In genomic region chrX:138711399-138712347, GRCh38 we compare ENCODE assay signal across 9 cellular contexts. TPM values are rescaled to one million over a fixed set of nuclear protein-coding genes. Genes with fewer than 3 reads are reported as not detected.
A peak's percentile ranks its signal among the peaks of the same experiment; 100 is the strongest.
DNase-seq lines count a peak whose midpoint lies in the region; ATAC-seq and TF ChIP-seq lines count a peak whose summit lies in the region.
"Had no signal": no experiment of that assay in that cellular context is flagged by ENCODE, and none has a peak within 500 bp of the region (broad histone marks: within the 10 kb centered on the region; RNA-seq: fewer than 3 reads in every experiment).

Gene FGF13 (minus strand): TSS chrX:138711717. CDS start chrX:138711003, 714 bp downstream.

- in situ Hi-C loops in mammary epithelial cell (cut with MboI; ENCODE audit: low sequenced_read_pairs in 2 of 2) (no loop called here), transverse colon (cut with MboI; ENCODE audit: low pct_ligation_motif_present in 1 of 4, low pct_unique_long_range_greater_than_20kb in 1 of 4, low sequenced_read_pairs in 3 of 4) (no loop called here)

- peak within 1 kb of the TSS; percentile 23 for H3K4me2 ChIP-seq in mammary epithelial cell (ENCODE audit: insufficient read depth, low read depth, low read length)

- peak in 1 of 2 donors; percentile 25 for TF ChIP-seq CTCF in mammary epithelial cell (conservative IDR thresholded peaks at IDR 0.05 in 1 of 2, IDR thresholded peaks at IDR 0.05 in 1 of 2; ENCODE audit: extremely low read depth in 1 of 2, insufficient read depth in 1 of 2, low read depth in 1 of 2, low read length in 2 of 2)
- TF ChIP-seq CTCF in right lobe of liver (IDR thresholded peaks at IDR 0.05), result peak in 3 of 4 donors; percentile 8 to 21 (median 8)
- peak in 1 of 5 experiments; percentile 12 for TF ChIP-seq CTCF in transverse colon (IDR thresholded peaks at IDR 0.05)
- no peak for TF ChIP-seq CTCF in natural killer cell (IDR thresholded peaks at IDR 0.05)

- H3K36me3 Mint-ChIP-seq in natural killer cell, result no peaks in the 10 kb centered on the region

- no peaks in the 10 kb centered on the region for H3K4me1 Mint-ChIP-seq in natural killer cell

- H3K27ac ChIP-seq in mammary epithelial cell (ENCODE audit: insufficient read depth, low read depth, low read length) (no peak within 1 kb of the TSS), right lobe of liver (no peak within 1 kb of the TSS), transverse colon (peak within 1 kb of the TSS in 3 of 4 donors; percentile 16 to 55 (median 19))

- intact Hi-C loops in mammary epithelial cell (cut with micrococcal nuclease), result no loop called here
- intact Hi-C loops in right lobe of liver (cut with DNase I), result no loop called here
- intact Hi-C loops in transverse colon (cut with DNase I; ENCODE audit: low total_unique reads), result no loop called here
- intact Hi-C loops in natural killer cell (cut with micrococcal nuclease), result no loop called here

- peak within 1 kb of the TSS in 1 of 3 experiments; percentile 15 for H3K4me3 ChIP-seq in mammary epithelial cell (replicated peaks in 1 of 3; ENCODE audit: insufficient read depth in 1 of 3, low read depth in 2 of 3, low read length in 3 of 3)
- peak within 1 kb of the TSS in 1 of 3 donors; percentile 31 for H3K4me3 ChIP-seq in right lobe of liver
- peak within 1 kb of the TSS; percentile 11 to 45 (median 25) for H3K4me3 ChIP-seq in transverse colon

- ATAC-seq in right lobe of liver (peak in 3 of 4 donors; percentile 50 to 74 (median 60)), HG02938 (IDR thresholded peaks at IDR 0.05; ENCODE audit: unreplicated experiment) (no peak), GM21737 (IDR thresholded peaks at IDR 0.05; ENCODE audit: unreplicated experiment) (no peak), natural killer cell (no peak)

- H3K4me1 ChIP-seq in mammary epithelial cell (ENCODE audit: insufficient read depth, low read length), result no peaks in the 10 kb centered on the region
- no peaks in the 10 kb centered on the region for H3K4me1 ChIP-seq in right lobe of liver
- no peaks in the 10 kb centered on the region for H3K4me1 ChIP-seq in transverse colon

- no peak within 1 kb of the TSS for H3K27ac Mint-ChIP-seq in natural killer cell

- dilution Hi-C loops in mammary epithelial cell (cut with HindIII; ENCODE audit: low sequenced_read_pairs), result no loop called here

- TF ChIP-seq POLR2A in right lobe of liver (IDR thresholded peaks at IDR 0.05) (no peak), transverse colon (IDR thresholded peaks at IDR 0.05) (no peak)

- no peaks in the 10 kb centered on the region for H3K9me3 Mint-ChIP-seq in natural killer cell

- DNase-seq in stimulated activated CD4-positive, alpha-beta T cell treated with anti-CD3 and anti-CD28 coated beads, Interleukin-15, amount 100 ng/mL, for 24 hours, result peak; percentile 12
- DNase-seq in stimulated activated CD4-positive, alpha-beta T cell treated with anti-CD3 and anti-CD28 coated beads, Interleukin-4, amount 100 ng/mL, for 4 hours, result no peak
- no peak for DNase-seq in mammary epithelial cell
- peak; percentile 26 to 55 (median 38) for DNase-seq in right lobe of liver
- DNase-seq in transverse colon, result peak; percentile 7
- DNase-seq in natural killer cell, result no peak

- no peak for TF ChIP-seq EP300 in transverse colon (IDR thresholded peaks at IDR 0.05; ENCODE audit: low read depth)

- no peaks in the 10 kb centered on the region for H4K20me1 ChIP-seq in mammary epithelial cell (ENCODE audit: insufficient read depth, low read length)

- no peak within 1 kb of the TSS for H3K4me3 Mint-ChIP-seq in natural killer cell

- no peak within 1 kb of the TSS for H3K9ac ChIP-seq in mammary epithelial cell (ENCODE audit: insufficient read depth, low read length)

- whole genome bisulfite sequencing in mammary epithelial cell (ENCODE audit: low coverage, missing lambda C conversion rate), result 40% methylated on average over 11 of the region's 65 CpGs
- 42% methylated on average over 10 of the region's 65 CpGs for WGBS in right lobe of liver (ENCODE audit: insufficient coverage, low coverage, low lambda C conversion rate, missing lambda C conversion rate)
- WGBS in transverse colon (ENCODE audit: low coverage in 1 of 2), 2 donors, result 49% methylated on average over 57 of the region's 65 CpGs; no CpG with 5 or more reads in 1 of the 2 donors

- CTCF ChIA-PET in mammary epithelial cell (lab: Charles Lee; ENCODE audit: low non-redundant PET), result no interaction called here

- H3K27me3 ChIP-seq in mammary epithelial cell (ENCODE audit: insufficient read depth, low read length) (peaks cover 7% of the 10 kb centered on the region), right lobe of liver (peaks cover 0 to 21% of the 10 kb centered on the region in 2 donors), transverse colon (no peaks in the 10 kb centered on the region)

- H3K36me3 ChIP-seq in mammary epithelial cell (ENCODE audit: insufficient read depth, low read length) (no peaks in the 10 kb centered on the region), right lobe of liver (no peaks in the 10 kb centered on the region), transverse colon (no peaks in the 10 kb centered on the region)

- BruUV-seq in mammary epithelial cell (replicated peaks; lab: Mats Ljungman, UMichigan), result no TSS peak

- H3K27me3 Mint-ChIP-seq in natural killer cell (ENCODE audit: low read depth in 2 of 2), result peaks cover 31 to 72% of the 10 kb centered on the region in 2 donors

- no peaks in the 10 kb centered on the region for H3K79me2 ChIP-seq in mammary epithelial cell (ENCODE audit: insufficient read depth, low read length)

- H2AFZ ChIP-seq in mammary epithelial cell (ENCODE audit: low read depth, low read length), result peak within 1 kb of the TSS; percentile 15

- H3K9me3 ChIP-seq in mammary epithelial cell (replicated peaks; ENCODE audit: insufficient read depth, low read length) (no peaks in the 10 kb centered on the region), right lobe of liver (no peaks in the 10 kb centered on the region), transverse colon (no peaks in the 10 kb centered on the region)

RNA-seq across cellular contexts. Expression of gene FGF13, which starts in this region (rescaled TPM):
- total RNA-seq in mammary epithelial cell, result 1 to 10 TPM in 1 of 2 donors, not detected in 1; 1.3 TPM
- not detected for polyA plus RNA-seq in mammary epithelial cell
- polyA minus RNA-seq in mammary epithelial cell, result not detected
- total RNA-seq in right lobe of liver, result 1 to 10 TPM in 4 of 6 experiments, under 1 TPM in 2; 0.37 to 2.8 (median 1.1) TPM
- total RNA-seq in transverse colon, result 1 to 10 TPM in 3 of 4 donors, under 1 TPM in 1; 0.60 to 2.1 (median 1.4) TPM
- not detected for total RNA-seq in natural killer cell
- total RNA-seq: activated CD8-positive, alpha-beta memory T cell treated with anti-CD3 and anti-CD28 coated beads for 36 hours had no signal

Comparison
In these comparisons a context has a peak if more than half of its experiments do, and no peak if none do; other contexts are left out.
1. DNase-seq: peak in stimulated activated CD4-positive, alpha-beta T cell treated with anti-CD3 and anti-CD28 coated beads, Interleukin-15, amount 100 ng/mL, for 24 hours (single experiment), right lobe of liver (3 of 3) and transverse colon (single experiment); none in stimulated activated CD4-positive, alpha-beta T cell treated with anti-CD3 and anti-CD28 coated beads, Interleukin-4, amount 100 ng/mL, for 4 hours (0 of 2), mammary epithelial cell (single experiment) and natural killer cell (single experiment).
2. H3K27ac ChIP-seq: peak in transverse colon (3 of 4); none in mammary epithelial cell (single experiment) and right lobe of liver (0 of 3).
3. ATAC-seq: peak in right lobe of liver (3 of 4); none in HG02938 (single experiment), GM21737 (single experiment) and natural killer cell (0 of 3).